ENCODE assay signal across 8 cellular contexts in genomic region chr21:32260130-32260529, GRCh38. TPM values are rescaled to one million over a fixed set of nuclear protein-coding genes. Genes with fewer than 3 reads are reported as not detected.
"Had no signal": no experiment of that assay in that cellular context is flagged by ENCODE, and none has a peak within 500 bp of the region (broad histone marks: within the 10 kb centered on the region; RNA-seq: fewer than 3 reads in every experiment).

No MANE protein-coding gene starts in this region.

- H3K27ac ChIP-seq: HL-60 had no signal

- FAIRE-seq: HepG2, HTR-8/SVneo had no signal

- H3K4me3 Mint-ChIP-seq: IgD-negative memory B cell had no signal

- H3K27me3 Mint-ChIP-seq: IgD-negative memory B cell had no signal

- H3K9me3 Mint-ChIP-seq: IgD-negative memory B cell had no signal

- H3K4me1 Mint-ChIP-seq: IgD-negative memory B cell had no signal

- ATAC-seq: HepG2 had no signal

- DNase-seq: IMR-90, KBM-7, KG1 had no signal

RNA-seq across cellular contexts. Expression of gene MRAP, which starts 38.5 kb away (rescaled TPM):
- total RNA-seq: HT-29, IMR-90 had no signal
- polyA plus RNA-seq: IgD-negative memory B cell, IMR-90 had no signal
